21 cellular contexts compared by ENCODE assay signal in genomic region chr5:173314166-173314952, GRCh38. TPM values are rescaled to one million over a fixed set of nuclear protein-coding genes. Genes with fewer than 3 reads are reported as not detected.
DNase-seq lines count a peak whose midpoint lies in the region; TF ChIP-seq lines count a peak whose summit lies in the region.
"Had no signal": no experiment of that assay in that cellular context is flagged by ENCODE, and none has a peak within 500 bp of the region (broad histone marks: within the 10 kb centered on the region; RNA-seq: fewer than 3 reads in every experiment).

No MANE protein-coding gene starts in this region.

- H2AFZ ChIP-seq in neuronal stem cell (ENCODE audit: low read length) = no peak overlapping the region

- H3K4me3 ChIP-seq in AG04450 (ENCODE audit: low read depth, low read length) (no peak overlapping the region), neuronal stem cell (ENCODE audit: low read length in 2 of 2) (no peak overlapping the region)
- H3K4me3 ChIP-seq: stomach had no signal

- peaks cover 90% of the 10 kb centered on the region for H3K4me1 Mint-ChIP-seq in chondrocyte (ENCODE audit: low read depth)

- peaks cover 0 to 7% of the 10 kb centered on the region in 2 donors for H3K36me3 ChIP-seq in neuronal stem cell (replicated peaks in 1 of 2; ENCODE audit: control insufficient read depth in 2 of 2, insufficient read depth in 2 of 2, low read length in 2 of 2)
- H3K36me3 ChIP-seq: stomach, WERI-Rb-1 had no signal

- H2BK120ac ChIP-seq in neuronal stem cell (ENCODE audit: low read depth, low read length) = no peak overlapping the region

- no peaks in the 10 kb centered on the region for H3K27me3 Mint-ChIP-seq in chondrocyte (ENCODE audit: low read depth)

- H2BK15ac ChIP-seq in neuronal stem cell (ENCODE audit: low read length) = no peak overlapping the region

- H3K79me1 ChIP-seq in neuronal stem cell (ENCODE audit: low read depth, low read length) = no peaks in the 10 kb centered on the region

- H3K27ac ChIP-seq in AG04450 (ENCODE audit: low read depth, low read length) (peak overlapping the region; percentile 21), neuronal stem cell (replicated peaks; ENCODE audit: low read length) (no peak overlapping the region)
- H3K27ac ChIP-seq: KMS-11, WERI-Rb-1 had no signal

- H3K27me3 ChIP-seq in AG04450 (ENCODE audit: control insufficient read depth, insufficient read depth, low read length) = no peaks in the 10 kb centered on the region
- peaks cover 0 to 4% (median 0%) of the 10 kb centered on the region in 3 experiments for H3K27me3 ChIP-seq in neuronal stem cell (ENCODE audit: control insufficient read depth in 3 of 3, insufficient read depth in 3 of 3, low read depth in 1 of 3, low read length in 3 of 3)

- no peak overlapping the region for H3K14ac ChIP-seq in neuronal stem cell (ENCODE audit: low read length)

- no peak overlapping the region for H3K23ac ChIP-seq in neuronal stem cell (ENCODE audit: low read depth, low read length, poor library complexity)

- H3K27ac Mint-ChIP-seq in chondrocyte (ENCODE audit: unreplicated experiment) = peak overlapping the region; percentile 100
- H3K27ac Mint-ChIP-seq: activated naive CD8-positive, alpha-beta T cell treated with anti-CD3 and anti-CD28 coated beads, Interleukin-2, amount 10 ng/mL, durations not matched to agents 7 days and 5 days; nephron progenitor cell had no signal

- H3K4me1 ChIP-seq in neuronal stem cell (ENCODE audit: control insufficient read depth in 2 of 2, insufficient read depth in 1 of 2, low read depth in 1 of 2, low read length in 2 of 2) = peaks cover 16 to 20% of the 10 kb centered on the region in 2 donors

- CTCF ChIA-PET in AG04450 (lab: Charles Lee) (interaction anchor here (0.6 to 4.4 kb wide), 5 partner anchors 20 to 301 kb away, joined by 4 to 24 read pairs (median 15); partner anchors contain the start of gene BOD1), HEK293T (lab: Yijun Ruan, JAX) (interaction anchor here (1.0 to 1.9 kb wide), 2 partner anchors 17 to 20 kb away, joined by 3 to 7 read pairs; no protein-coding TSS in a partner anchor)

- H3K4ac ChIP-seq in neuronal stem cell (ENCODE audit: low read length) = no peak overlapping the region

- H3K36me3 Mint-ChIP-seq in chondrocyte (ENCODE audit: low read depth) = peaks cover 30% of the 10 kb centered on the region

- POLR2A ChIA-PET in AG04450 (lab: Yijun Ruan, JAX) (interaction anchor here (1.0 to 4.9 kb wide), 2 partner anchors 14 to 161 kb away, joined by 5 to 45 read pairs; partner anchors contain the start of gene STC2), HEK293T (lab: Yijun Ruan, JAX) (interaction anchor here (2.0 to 13.9 kb wide), 4 partner anchors 9 to 15 kb away, joined by 8 to 325 read pairs (median 14); partner anchors contain the start of gene STC2)

- H3K9me3 Mint-ChIP-seq in chondrocyte (ENCODE audit: low read depth) = no peaks in the 10 kb centered on the region
- H3K9me3 Mint-ChIP-seq: activated naive CD8-positive, alpha-beta T cell treated with anti-CD3 and anti-CD28 coated beads, Interleukin-2, amount 10 ng/mL, durations not matched to agents 7 days and 5 days had no signal

- TF ChIP-seq CTCF in AG04450 (IDR thresholded peaks at IDR 0.05; ENCODE audit: low read depth, low read length) = no peak
- no peak for TF ChIP-seq CTCF in chondrocyte (IDR thresholded peaks at IDR 0.05)
- no peak for TF ChIP-seq CTCF in GM13976 (IDR thresholded peaks at IDR 0.05; ENCODE audit: borderline replicate concordance, control extremely low read depth, extremely low read depth, insufficient read depth, missing control alignments)

- no peak overlapping the region for H2BK5ac ChIP-seq in neuronal stem cell (ENCODE audit: low read length)

- no peak overlapping the region for H3K4me3 Mint-ChIP-seq in chondrocyte (ENCODE audit: unreplicated experiment)
- H3K4me3 Mint-ChIP-seq: activated naive CD8-positive, alpha-beta T cell treated with anti-CD3 and anti-CD28 coated beads, Interleukin-2, amount 10 ng/mL, durations not matched to agents 7 days and 5 days; nephron progenitor cell had no signal

- no peak overlapping the region for H2AK5ac ChIP-seq in neuronal stem cell (ENCODE audit: low read depth, low read length)

- DNase-seq in AG04450 (ENCODE audit: low read depth, low spot score) (no peak), HEK293T (ENCODE audit: extremely low spot score) (no peak), chondrocyte (ENCODE audit: low spot score) (no peak), neuronal stem cell (ENCODE audit: low spot score) (no peak), GM13976 (ENCODE audit: low spot score) (no peak), LoVo (ENCODE audit: low spot score) (no peak), NCI-H2171 (lab: John Stamatoyannopoulos, UW) (no peak), NCI-H748 (lab: John Stamatoyannopoulos, UW; ENCODE audit: unreplicated experiment) (no peak)
- DNase-seq: activated CD8-positive, alpha-beta memory T cell treated with anti-CD3 and anti-CD28 coated beads for 24 hours; activated naive CD8-positive, alpha-beta T cell treated with anti-CD3 and anti-CD28 coated beads, Interleukin-2, amount 10 ng/mL, durations not matched to agents 7 days and 5 days; COR-L47; GF-D8; glutamatergic neuron; NCI-H1436; NCI-H226; nephron progenitor cell; NK-92 treated with Interleukin-12 subunit alpha and Interleukin-12 subunit beta, amount 100 ng/mL, for 24 hours; stomach; T-helper 1 cell; WERI-Rb-1 had no signal

- in situ Hi-C loops in GM13976 (cut with MboI; ENCODE audit: low sequenced_read_pairs, unreplicated experiment) = loop anchor here (25.0 kb wide), 1 partner anchor 248 kb away; no protein-coding TSS in a partner anchor

- H3K4me2 ChIP-seq in neuronal stem cell (ENCODE audit: insufficient read depth, low read length, poor library complexity, severe bottlenecking) = no peak overlapping the region
- H3K4me2 ChIP-seq: KMS-11 had no signal

- peak overlapping the region; percentile 20 for H3K18ac ChIP-seq in neuronal stem cell (ENCODE audit: low read length)

- peak overlapping the region; percentile 50 for H3K9ac ChIP-seq in neuronal stem cell (ENCODE audit: low read depth, low read length, poor library complexity)
- H3K9ac ChIP-seq: KMS-11 had no signal

- H3K9me3 ChIP-seq in AG04450 (ENCODE audit: control insufficient read depth, insufficient read depth, low read length) = peaks cover under 1% of the 10 kb centered on the region; the same call in 1 of the 2 replicates
- peaks cover 0 to 1% of the 10 kb centered on the region in 2 donors for H3K9me3 ChIP-seq in neuronal stem cell (replicated peaks in 1 of 2; ENCODE audit: control insufficient read depth in 2 of 2, insufficient read depth in 1 of 2, low read depth in 1 of 2, low read length in 2 of 2)
- H3K9me3 ChIP-seq: stomach had no signal

- no peak overlapping the region for H4K8ac ChIP-seq in neuronal stem cell (ENCODE audit: low read depth, low read length)

- H2BK12ac ChIP-seq in neuronal stem cell (ENCODE audit: low read length) = no peak overlapping the region

- H4K91ac ChIP-seq in neuronal stem cell (ENCODE audit: low read depth, low read length, poor library complexity) = no peak overlapping the region

- no CpG with 5 or more reads among the region's 12 CpGs for WGBS in neuronal stem cell (ENCODE audit: extremely low coverage in 2 of 2, insufficient read length in 2 of 2, insufficient replicate concordance in 1 of 2), 2 donors

TF ChIP-seq in HEK293T, 16 proteins besides CTCF, POLR2A, EP300 and RAD21:
- TF ChIP-seq CTBP1 (IDR thresholded peaks at IDR 0.05; ENCODE audit: borderline replicate concordance) (no peak), ELF4 (IDR thresholded peaks at IDR 0.05) (0 out of 2 replicates have a peak, but pooled peaks have one; percentile 1), TARDBP (IDR thresholded peaks at IDR 0.05) (no peak)
TF ChIP-seq in HEK293T: peak in this region for 1.

RNA-seq across cellular contexts. Expression of gene STC2, which starts 13.9 kb away (rescaled TPM):
- 159 and 185 TPM in 2 replicates for polyA plus RNA-seq in AG04450 (2011; rRNA removed)
- polyA minus RNA-seq in AG04450 (2011; rRNA and poly(A)+ RNA removed) = 216 and 240 TPM in 2 replicates
- 321 to 1,121 TPM (median 1,110 TPM) in 3 replicates for total RNA-seq in chondrocyte
- polyA plus RNA-seq in neuronal stem cell (2013, experiment 1 of 2) = 5.7 TPM
- 6.0 TPM for polyA plus RNA-seq in neuronal stem cell (2013, experiment 2 of 2)
